8 cellular contexts compared by ENCODE assay signal in the genomic region with DNA sequence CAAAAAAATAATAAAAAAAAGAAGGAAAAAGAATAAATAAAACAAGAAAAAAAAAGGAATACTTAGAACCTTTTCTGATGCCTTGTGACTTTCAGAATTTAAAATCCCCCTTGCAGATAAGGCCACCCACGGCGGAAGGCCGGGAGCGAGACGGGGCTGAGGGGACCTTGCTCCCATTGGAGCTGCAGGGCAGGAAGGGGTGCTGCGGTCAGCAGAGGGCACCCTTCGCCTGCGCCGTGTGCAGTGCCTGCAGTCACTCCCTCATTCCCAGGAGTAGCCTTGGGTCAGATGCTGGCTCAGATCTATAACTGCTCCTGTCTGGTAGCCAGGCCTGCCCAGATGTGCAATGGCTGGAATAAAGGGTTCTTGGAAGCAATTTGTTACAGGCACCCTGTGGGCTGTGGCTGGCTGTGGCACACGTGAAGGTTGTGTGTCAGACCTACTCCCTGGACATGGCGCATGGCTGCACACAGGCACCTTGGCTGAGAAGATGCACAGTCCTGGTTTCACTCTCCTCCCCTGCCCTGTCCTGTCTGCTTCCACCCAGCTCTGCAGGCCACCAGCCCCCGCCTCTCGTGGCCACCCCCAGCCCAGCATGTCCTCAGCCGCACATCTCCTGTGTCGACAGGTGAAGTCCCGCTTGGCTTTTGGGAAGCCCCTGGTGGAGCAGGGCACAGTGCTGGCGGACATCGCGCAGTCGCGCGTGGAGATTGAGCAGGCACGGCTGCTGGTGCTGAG. TPM values are rescaled to one million over a fixed set of nuclear protein-coding genes. Genes with fewer than 3 reads are reported as not detected.
A peak's percentile ranks its signal among the peaks of the same experiment; 100 is the strongest.
DNase-seq lines count a peak whose midpoint lies in the region; ATAC-seq and TF ChIP-seq lines count a peak whose summit lies in the region.

No MANE protein-coding gene starts in this region.

- no peaks in the 10 kb centered on the region for H3K4me1 ChIP-seq in PC-9 (replicated peaks; ENCODE audit: insufficient read depth)

- H3F3A ChIP-seq in PC-9 (ENCODE audit: insufficient read depth, low read depth): no peaks in the 10 kb centered on the region

- H3K9me3 ChIP-seq in PC-9 (ENCODE audit: insufficient read depth, low read depth): no peaks in the 10 kb centered on the region

- H3K36me3 ChIP-seq in PC-9 (ENCODE audit: low read depth): 0 out of 2 replicates have a peak, but pooled peaks cover 5% of the 10 kb centered on the region

- no peak overlapping the region for H2AFZ ChIP-seq in PC-9

- no peaks in the 10 kb centered on the region for H3K27me3 Mint-ChIP-seq in stimulated activated naive CD8-positive, alpha-beta T cell treated with anti-CD3 and anti-CD28 coated beads, Interleukin-15, amount 100 ng/mL, for 72 hours
- no peaks in the 10 kb centered on the region for H3K27me3 Mint-ChIP-seq in nephron progenitor cell (ENCODE audit: low read depth, poor library complexity)

- no peaks in the 10 kb centered on the region for H3K9me3 Mint-ChIP-seq in stimulated activated naive CD8-positive, alpha-beta T cell treated with anti-CD3 and anti-CD28 coated beads, Interleukin-15, amount 100 ng/mL, for 72 hours
- H3K9me3 Mint-ChIP-seq in nephron progenitor cell: no peaks in the 10 kb centered on the region

- peak; percentile 59 for TF ChIP-seq CTCF in PC-9 (conservative IDR thresholded peaks at IDR 0.05)
- TF ChIP-seq CTCF in nephron progenitor cell (IDR thresholded peaks at IDR 0.05): peak; percentile 68

- POLR2A ChIA-PET in PC-9 (lab: Charles Lee; ENCODE audit: unreplicated experiment): no interaction called here

- H3K4me1 Mint-ChIP-seq in stimulated activated naive CD8-positive, alpha-beta T cell treated with anti-CD3 and anti-CD28 coated beads, Interleukin-15, amount 100 ng/mL, for 72 hours: peaks cover 18% of the 10 kb centered on the region
- H3K4me1 Mint-ChIP-seq in nephron progenitor cell: peaks cover 13% of the 10 kb centered on the region

- intact Hi-C loops in PC-9 (cut with micrococcal nuclease; ENCODE audit: unreplicated experiment): loop anchor here (1.0 kb wide), 1 partner anchor 60 kb away; no protein-coding TSS in a partner anchor

- H3K36me3 Mint-ChIP-seq in nephron progenitor cell (ENCODE audit: low read depth): peaks cover 4% of the 10 kb centered on the region

- H3K4me3 Mint-ChIP-seq in stimulated activated naive CD8-positive, alpha-beta T cell treated with anti-CD3 and anti-CD28 coated beads, Interleukin-15, amount 100 ng/mL, for 72 hours: no peak overlapping the region
- no peak overlapping the region for H3K4me3 Mint-ChIP-seq in nephron progenitor cell

- ATAC-seq in stimulated activated naive CD8-positive, alpha-beta T cell treated with anti-CD3 and anti-CD28 coated beads, Interleukin-15, Interleukin-2, amounts not matched to agents 100 U/mL and 50 U/mL, for 24 hours: no peak
- no peak for ATAC-seq in stimulated activated naive CD8-positive, alpha-beta T cell treated with anti-CD3 and anti-CD28 coated beads, Interleukin-15, amount 100 ng/mL, for 72 hours
- peak; percentile 75 for ATAC-seq in esophagus mucosa
- ATAC-seq in GM21390 (IDR thresholded peaks at IDR 0.05; ENCODE audit: unreplicated experiment): no peak
- no peak for ATAC-seq in HG03354 (IDR thresholded peaks at IDR 0.05; ENCODE audit: poor library complexity, severe bottlenecking, unreplicated experiment)

- H3K27me3 ChIP-seq in PC-9 (ENCODE audit: insufficient read depth, low read depth): no peaks in the 10 kb centered on the region

- no peak overlapping the region for H3K4me2 ChIP-seq in PC-9

- no peaks in the 10 kb centered on the region for H3K9me2 ChIP-seq in PC-9 (ENCODE audit: insufficient read depth)

- CTCF ChIA-PET in PC-9 (lab: Charles Lee): interaction anchor here (0.6 to 2.4 kb wide), 2 partner anchors 16 to 59 kb away, joined by 3 to 10 read pairs; no protein-coding TSS in a partner anchor

- no peak overlapping the region for H3K27ac Mint-ChIP-seq in stimulated activated naive CD8-positive, alpha-beta T cell treated with anti-CD3 and anti-CD28 coated beads, Interleukin-15, amount 100 ng/mL, for 72 hours
- H3K27ac Mint-ChIP-seq in nephron progenitor cell: no peak overlapping the region

- no peaks in the 10 kb centered on the region for H3K79me2 ChIP-seq in PC-9 (ENCODE audit: low read depth)

- no peaks in the 10 kb centered on the region for H4K20me1 ChIP-seq in PC-9 (ENCODE audit: insufficient read depth)

- peak; percentile 26 for DNase-seq in stimulated activated naive CD8-positive, alpha-beta T cell treated with anti-CD3 and anti-CD28 coated beads, Interleukin-15, Interleukin-2, amounts not matched to agents 100 U/mL and 50 U/mL, for 24 hours
- no peak for DNase-seq in stimulated activated naive CD8-positive, alpha-beta T cell treated with anti-CD3 and anti-CD28 coated beads, Interleukin-15, amount 100 ng/mL, for 72 hours
- no peak for DNase-seq in PC-9
- peak; percentile 61 for DNase-seq in nephron progenitor cell
- no peak for DNase-seq in NCI-H510A treated with DMSO at 0.1 percent for 48 hours (lab: John Stamatoyannopoulos, UW)

- no TSS peak for BruUV-seq in PC-9 (replicated peaks; lab: Mats Ljungman, UMichigan)

- no peak overlapping the region for H3K4me3 ChIP-seq in PC-9

- no peak overlapping the region for H3K27ac ChIP-seq in PC-9

RNA-seq across cellular contexts. Expression of a gene that starts 13.4 kb away (rescaled TPM):
- total RNA-seq in PC-9 (2021) (38.9 and 42.1 TPM in 2 replicates), esophagus mucosa (135 TPM)

Comparison
In these comparisons a context has a peak if more than half of its experiments do, and no peak if none do; other contexts are left out.
1. DNase-seq: peak in stimulated activated naive CD8-positive, alpha-beta T cell treated with anti-CD3 and anti-CD28 coated beads, Interleukin-15, Interleukin-2, amounts not matched to agents 100 U/mL and 50 U/mL, for 24 hours (single experiment) and nephron progenitor cell (single experiment); none in stimulated activated naive CD8-positive, alpha-beta T cell treated with anti-CD3 and anti-CD28 coated beads, Interleukin-15, amount 100 ng/mL, for 72 hours (0 of 2), PC-9 (0 of 2) and NCI-H510A treated with DMSO at 0.1 percent for 48 hours (single experiment).